Comparison of ENCODE assay signal across 18 cellular contexts in genomic region chr15:68100194-68100593, GRCh38. TPM values are rescaled to one million over a fixed set of nuclear protein-coding genes. Genes with fewer than 3 reads are reported as not detected.
A peak's percentile ranks its signal among the peaks of the same experiment; 100 is the strongest.
DNase-seq lines count a peak whose midpoint lies in the region; ATAC-seq and TF ChIP-seq lines count a peak whose summit lies in the region.
"Had no signal": no experiment of that assay in that cellular context is flagged by ENCODE, and none has a peak within 500 bp of the region (broad histone marks: within the 10 kb centered on the region; RNA-seq: fewer than 3 reads in every experiment).

No MANE protein-coding gene starts in this region.

- peaks cover 100% of the 10 kb centered on the region for H3K79me2 ChIP-seq in OCI-LY7 (ENCODE audit: insufficient read depth, low read depth, low read length)

- DNase-seq in CD4-positive, CD25-positive, alpha-beta regulatory T cell, result no peak
- no peak for DNase-seq in OCI-LY7 (ENCODE audit: low spot score)
- no peak for DNase-seq in endothelial cell (ENCODE audit: low spot score)
- no peak for DNase-seq in naive B cell
- no peak for DNase-seq in brain microvascular endothelial cell
- no peak for DNase-seq in naive thymus-derived CD8-positive, alpha-beta T cell
- DNase-seq: DMS53, NCI-H1092, NCI-H1417 treated with DMSO at 0.1 percent for 48 hours, NCI-H187, NCI-H2171 treated with DMSO at 0.1 percent for 48 hours, NCI-H345, NCI-H510A treated with DMSO at 0.1 percent for 48 hours, PC-9, SHP77 treated with DMSO at 0.1 percent for 48 hours had no signal

- peaks cover 0 to 21% (median 5%) of the 10 kb centered on the region in 7 donors for H3K9me3 Mint-ChIP-seq in CD4-positive, CD25-positive, alpha-beta regulatory T cell
- H3K9me3 Mint-ChIP-seq in endothelial cell (ENCODE audit: unreplicated experiment), result no peaks in the 10 kb centered on the region
- H3K9me3 Mint-ChIP-seq in naive B cell, result peaks cover 0 to 29% (median 21%) of the 10 kb centered on the region in 7 donors
- H3K9me3 Mint-ChIP-seq in naive thymus-derived CD8-positive, alpha-beta T cell, result peaks cover 0 to 41% (median 13%) of the 10 kb centered on the region in 9 donors

- H3K4me3 Mint-ChIP-seq in CD4-positive, CD25-positive, alpha-beta regulatory T cell, result peak overlapping the region in 2 of 4 donors; percentile 6 to 16
- no peak overlapping the region for H3K4me3 Mint-ChIP-seq in endothelial cell (ENCODE audit: unreplicated experiment)
- H3K4me3 Mint-ChIP-seq in naive B cell, result peak overlapping the region in 2 of 8 donors; percentile 14 to 73
- peak overlapping the region in 3 of 10 donors; percentile 8 to 39 (median 22) for H3K4me3 Mint-ChIP-seq in naive thymus-derived CD8-positive, alpha-beta T cell

- CTCF ChIA-PET in OCI-LY7 (lab: Charles Lee; ENCODE audit: unreplicated experiment), result no interaction called here

- no peak overlapping the region for H2AFZ ChIP-seq in OCI-LY7 (ENCODE audit: low read length)
- H2AFZ ChIP-seq: PC-9 had no signal

- no peak for TF ChIP-seq CTCF in OCI-LY7 (conservative IDR thresholded peaks at IDR 0.05; ENCODE audit: low read length)
- TF ChIP-seq CTCF in endothelial cell (IDR thresholded peaks at IDR 0.05; ENCODE audit: unreplicated experiment), result no peak
- TF ChIP-seq CTCF in brain microvascular endothelial cell (IDR thresholded peaks at IDR 0.05; ENCODE audit: low read depth, low read length, missing control alignments), result no peak

- peaks cover 51% of the 10 kb centered on the region for H3K36me3 ChIP-seq in CD4-positive, CD25-positive, alpha-beta regulatory T cell (ENCODE audit: control insufficient read depth, insufficient read depth, low read length)
- H3K36me3 ChIP-seq in OCI-LY7 (ENCODE audit: insufficient read depth, low read length), result peaks cover 88% of the 10 kb centered on the region
- H3K36me3 ChIP-seq in brain microvascular endothelial cell (replicated peaks), result no peaks in the 10 kb centered on the region

- H3K27ac Mint-ChIP-seq in CD4-positive, CD25-positive, alpha-beta regulatory T cell, result no peak overlapping the region
- H3K27ac Mint-ChIP-seq in endothelial cell (ENCODE audit: unreplicated experiment) (peak overlapping the region; percentile 24), naive B cell (peak overlapping the region in 4 of 6 donors; percentile 1 to 76 (median 35))
- H3K27ac Mint-ChIP-seq in naive thymus-derived CD8-positive, alpha-beta T cell, result peak overlapping the region in 2 of 10 donors; percentile 4 to 12

- H3K4me2 ChIP-seq in OCI-LY7 (ENCODE audit: low read length), result peak overlapping the region; percentile 36
- H3K4me2 ChIP-seq: KMS-11, PC-9 had no signal

- H3K4me3 ChIP-seq in CD4-positive, CD25-positive, alpha-beta regulatory T cell (ENCODE audit: low read depth, low read length), result peak overlapping the region; percentile 16
- H3K4me3 ChIP-seq in OCI-LY7 (ENCODE audit: low read depth, low read length, poor library complexity, severe bottlenecking), result peak overlapping the region; percentile 8
- H3K4me3 ChIP-seq in brain microvascular endothelial cell (ENCODE audit: low read depth, low read length), result no peak overlapping the region
- H3K4me3 ChIP-seq: PC-9 had no signal

- no TSS peak for BruUV-seq in OCI-LY7 (replicated peaks; lab: Mats Ljungman, UMichigan)

- ATAC-seq in CD4-positive, CD25-positive, alpha-beta regulatory T cell (ENCODE audit: low read depth in 2 of 2), result no peak
- ATAC-seq in naive B cell (ENCODE audit: low read depth in 2 of 2), result no peak
- no peak for ATAC-seq in HG02798 (IDR thresholded peaks at IDR 0.05; ENCODE audit: poor library complexity, unreplicated experiment)
- ATAC-seq in naive thymus-derived CD8-positive, alpha-beta T cell, result no peak

- POLR2A ChIA-PET in OCI-LY7 (lab: Charles Lee), result interaction anchor here (0.6 to 1.0 kb wide), 4 partner anchors 15 to 131 kb away, joined by 3 to 5 read pairs (median 4); no protein-coding TSS in a partner anchor
- POLR2A ChIA-PET in naive thymus-derived CD8-positive, alpha-beta T cell (lab: Charles Lee), result no interaction called here

- no peaks in the 10 kb centered on the region for H4K20me1 ChIP-seq in OCI-LY7 (ENCODE audit: insufficient read depth, low read length)

- H3K4me1 ChIP-seq in CD4-positive, CD25-positive, alpha-beta regulatory T cell (ENCODE audit: control insufficient read depth, insufficient read depth, low read length, poor library complexity, severe bottlenecking), result peaks cover 3% of the 10 kb centered on the region
- peaks cover 45% of the 10 kb centered on the region for H3K4me1 ChIP-seq in OCI-LY7 (ENCODE audit: insufficient read depth, low read length, poor library complexity, severe bottlenecking)

- no peaks in the 10 kb centered on the region for H3K27me3 Mint-ChIP-seq in CD4-positive, CD25-positive, alpha-beta regulatory T cell
- H3K27me3 Mint-ChIP-seq in endothelial cell (ENCODE audit: unreplicated experiment), result no peaks in the 10 kb centered on the region
- H3K27me3 Mint-ChIP-seq in naive B cell, result no peaks in the 10 kb centered on the region
- H3K27me3 Mint-ChIP-seq in naive thymus-derived CD8-positive, alpha-beta T cell, result no peaks in the 10 kb centered on the region

- no peak overlapping the region for H3K27ac ChIP-seq in CD4-positive, CD25-positive, alpha-beta regulatory T cell (ENCODE audit: insufficient read depth, low read length, poor library complexity, severe bottlenecking)
- peak overlapping the region; percentile 82 for H3K27ac ChIP-seq in OCI-LY7 (ENCODE audit: low read depth, low read length, poor library complexity, severe bottlenecking)
- no peak overlapping the region for H3K27ac ChIP-seq in brain microvascular endothelial cell
- H3K27ac ChIP-seq: KMS-11, PC-9, RWPE1 had no signal

- H3K9me3 ChIP-seq in CD4-positive, CD25-positive, alpha-beta regulatory T cell (ENCODE audit: control insufficient read depth in 2 of 2, low read length in 2 of 2), result peaks cover 18 to 20% of the 10 kb centered on the region in 2 experiments
- H3K9me3 ChIP-seq in OCI-LY7 (ENCODE audit: low read length), result peaks cover 61% of the 10 kb centered on the region

- H3K4me1 Mint-ChIP-seq in CD4-positive, CD25-positive, alpha-beta regulatory T cell, result peaks cover 38 to 58% (median 51%) of the 10 kb centered on the region in 4 donors
- H3K4me1 Mint-ChIP-seq in endothelial cell (ENCODE audit: unreplicated experiment) (peaks cover 16% of the 10 kb centered on the region), naive B cell (peaks cover 37 to 60% (median 50%) of the 10 kb centered on the region in 3 donors)
- H3K4me1 Mint-ChIP-seq in naive thymus-derived CD8-positive, alpha-beta T cell, result peaks cover 20 to 70% (median 52%) of the 10 kb centered on the region in 4 donors

- H3K27me3 ChIP-seq in CD4-positive, CD25-positive, alpha-beta regulatory T cell (ENCODE audit: control insufficient read depth, insufficient read depth, low read length), result no peaks in the 10 kb centered on the region
- H3K27me3 ChIP-seq in brain microvascular endothelial cell (replicated peaks), result no peaks in the 10 kb centered on the region

- peaks cover 54% of the 10 kb centered on the region for H3K36me3 Mint-ChIP-seq in CD4-positive, CD25-positive, alpha-beta regulatory T cell
- peaks cover 36% of the 10 kb centered on the region for H3K36me3 Mint-ChIP-seq in endothelial cell (ENCODE audit: low read depth, unreplicated experiment)
- H3K36me3 Mint-ChIP-seq in naive B cell, result peaks cover 34 to 37% of the 10 kb centered on the region in 2 donors
- peaks cover 36 to 75% (median 62%) of the 10 kb centered on the region in 3 donors for H3K36me3 Mint-ChIP-seq in naive thymus-derived CD8-positive, alpha-beta T cell

- in situ Hi-C loops in brain microvascular endothelial cell (cut with HindIII; ENCODE audit: low pct_ligation_motif_present, low sequenced_read_pairs), result no loop called here

- no peaks in the 10 kb centered on the region for H3K9me2 ChIP-seq in OCI-LY7 (ENCODE audit: insufficient read depth, low read length)

- intact Hi-C loops in OCI-LY7 (cut with micrococcal nuclease; ENCODE audit: unreplicated experiment), result no loop called here

RNA-seq across cellular contexts. Expression of gene PIAS1, which starts 46.1 kb away (rescaled TPM):
- 102 TPM for total RNA-seq in CD4-positive, CD25-positive, alpha-beta regulatory T cell
- polyA plus RNA-seq in CD4-positive, CD25-positive, alpha-beta regulatory T cell, result 100 to 1,000 TPM; 120 to 156 (median 138) TPM
- 36.2 and 44.1 TPM in 2 replicates for total RNA-seq in OCI-LY7 (2014; rRNA removed; shearing (Covaris generic))
- 59.0 and 72.8 TPM in 2 replicates for total RNA-seq in OCI-LY7 (2022)
- total RNA-seq in endothelial cell (ENCODE audit: unreplicated experiment), result 67.8 TPM
- 100 to 1,000 TPM; 141 to 207 (median 162) TPM for polyA plus RNA-seq in naive B cell (ENCODE audit: low read depth in 6 of 6)
- 10 to 100 TPM; 90.0 to 94.1 TPM for total RNA-seq in naive thymus-derived CD8-positive, alpha-beta T cell
- polyA plus RNA-seq in naive thymus-derived CD8-positive, alpha-beta T cell, result 100 to 1,000 TPM; 120 to 149 (median 138) TPM

Comparison
In these comparisons a context has a peak if more than half of its experiments do, and no peak if none do; other contexts are left out.
1. H3K27ac Mint-ChIP-seq: peak in endothelial cell (single experiment) and naive B cell (4 of 6); none in CD4-positive, CD25-positive, alpha-beta regulatory T cell (0 of 3).